ENCODE assay signal across 14 cellular contexts in the genomic region with DNA sequence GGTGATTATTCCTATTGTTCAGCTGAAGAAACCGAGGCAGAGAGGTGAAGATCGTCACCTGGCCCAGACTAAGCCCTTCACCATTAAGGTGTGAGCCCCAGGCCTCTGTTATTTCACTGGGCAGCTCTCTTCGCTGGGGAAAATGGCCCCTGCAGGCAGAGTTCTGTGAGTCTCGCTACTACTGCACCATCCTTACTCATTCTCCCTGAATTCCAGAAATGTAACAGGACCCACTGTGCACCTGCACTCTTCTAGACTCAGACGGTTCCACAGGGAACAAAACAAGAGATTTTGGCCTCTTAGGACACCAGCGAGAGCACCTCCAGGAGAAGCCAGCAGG.
"Had no signal": no experiment of that assay in that cellular context is flagged by ENCODE, and none has a peak within 500 bp of the region (broad histone marks: within the 10 kb centered on the region; RNA-seq: fewer than 3 reads in every experiment).

No MANE protein-coding gene starts in this region.

- H3K4me3 ChIP-seq: cardiac muscle cell, left lung, pancreas had no signal

- ATAC-seq: activated T-helper 17 cell treated with anti-CD3 and anti-CD28 coated beads, Interleukin-2, amount 50 U/mL, for 72 hours; esophagus mucosa; left lung; stimulated activated naive B cell treated with anti-CD40 and anti-IgM and Interleukin-4, amounts not matched to agents 10 μg/mL and 1 μg/mL and 100 μg/mL, for 72 hours had no signal

- H3K27me3 ChIP-seq: pancreas had no signal

- H3K27ac Mint-ChIP-seq: activated B cell treated with CpG ODN at 0.5 μM for 24 hours; activated CD4-positive, alpha-beta memory T cell treated with anti-CD3 and anti-CD28 coated beads, Interleukin-2, amount 10 ng/mL, durations not matched to agents 7 days and 5 days; activated naive CD8-positive, alpha-beta T cell treated with anti-CD3 and anti-CD28 coated beads, Interleukin-2, amount 10 ng/mL, durations not matched to agents 7 days and 5 days; activated T-helper 17 cell treated with anti-CD3 and anti-CD28 coated beads, Interleukin-2, amount 50 U/mL, for 72 hours; stimulated activated naive B cell treated with anti-CD40 and anti-IgM and Interleukin-4, amounts not matched to agents 10 μg/mL and 1 μg/mL and 100 μg/mL, for 72 hours; T-helper 2 cell treated with Interferon-gamma antibody and Interleukin-4, amounts not matched to agents 5 μg/mL and 100 μg/mL, for 36 hours had no signal

- H3K36me3 Mint-ChIP-seq: stimulated activated naive B cell treated with anti-CD40 and anti-IgM and Interleukin-4, amounts not matched to agents 10 μg/mL and 1 μg/mL and 100 μg/mL, for 72 hours had no signal

- DNase-seq: activated B cell treated with CpG ODN at 0.5 μM for 24 hours; activated CD4-positive, alpha-beta memory T cell treated with anti-CD3 and anti-CD28 coated beads, Interleukin-2, amount 10 ng/mL, durations not matched to agents 7 days and 5 days; activated CD4-positive, alpha-beta T cell treated with anti-CD3 and anti-CD28 coated beads for 48 hours; activated naive CD4-positive, alpha-beta T cell treated with Interleukin-2 at 50 U/mL for 16 hours; activated naive CD8-positive, alpha-beta T cell treated with anti-CD3 and anti-CD28 coated beads, Interleukin-2, amount 10 ng/mL, durations not matched to agents 7 days and 5 days; activated T-cell treated with anti-CD3 and anti-CD28 coated beads, Interleukin-2, amount 50 U/mL, for 1 hour; pancreas; stimulated activated naive B cell treated with anti-CD40 and anti-IgM and Interleukin-4, amounts not matched to agents 10 μg/mL and 1 μg/mL and 100 μg/mL, for 72 hours had no signal

- H3K4me3 Mint-ChIP-seq: activated B cell treated with CpG ODN at 0.5 μM for 24 hours; activated CD4-positive, alpha-beta memory T cell treated with anti-CD3 and anti-CD28 coated beads, Interleukin-2, amount 10 ng/mL, durations not matched to agents 7 days and 5 days; activated naive CD8-positive, alpha-beta T cell treated with anti-CD3 and anti-CD28 coated beads, Interleukin-2, amount 10 ng/mL, durations not matched to agents 7 days and 5 days; activated T-helper 17 cell treated with anti-CD3 and anti-CD28 coated beads, Interleukin-2, amount 50 U/mL, for 72 hours; stimulated activated naive B cell treated with anti-CD40 and anti-IgM and Interleukin-4, amounts not matched to agents 10 μg/mL and 1 μg/mL and 100 μg/mL, for 72 hours; T-helper 2 cell treated with Interferon-gamma antibody and Interleukin-4, amounts not matched to agents 5 μg/mL and 100 μg/mL, for 36 hours had no signal

- FAIRE-seq: keratinocyte, pancreas had no signal

- H3K9me3 Mint-ChIP-seq: activated CD4-positive, alpha-beta memory T cell treated with anti-CD3 and anti-CD28 coated beads, Interleukin-2, amount 10 ng/mL, durations not matched to agents 7 days and 5 days; activated T-helper 17 cell treated with anti-CD3 and anti-CD28 coated beads, Interleukin-2, amount 50 U/mL, for 72 hours; T-helper 2 cell treated with Interferon-gamma antibody and Interleukin-4, amounts not matched to agents 5 μg/mL and 100 μg/mL, for 36 hours had no signal

- H3K4me1 Mint-ChIP-seq: activated CD4-positive, alpha-beta memory T cell treated with anti-CD3 and anti-CD28 coated beads, Interleukin-2, amount 10 ng/mL, durations not matched to agents 7 days and 5 days; activated T-helper 17 cell treated with anti-CD3 and anti-CD28 coated beads, Interleukin-2, amount 50 U/mL, for 72 hours had no signal

- H3K4me1 ChIP-seq: pancreas had no signal

- H3K27ac ChIP-seq: cardiac muscle cell, left lung, pancreas had no signal

- H3K36me3 ChIP-seq: cardiac muscle cell, left lung, pancreas had no signal

- H3K9me3 ChIP-seq: left lung, pancreas had no signal
